In genomic region chr4:6574747-6575502, GRCh38 we compare ENCODE assay signal across 8 cellular contexts. TPM values are rescaled to one million over a fixed set of nuclear protein-coding genes. Genes with fewer than 3 reads are reported as not detected.
A peak's percentile ranks its signal among the peaks of the same experiment; 100 is the strongest.
DNase-seq lines count a peak whose midpoint lies in the region; ATAC-seq and TF ChIP-seq lines count a peak whose summit lies in the region.

MAN2B2 (plus strand) TSS chr4:6575189; CDS start chr4:6575211, 22 bp downstream.

- no peak within 1 kb of the TSS for H2AFZ ChIP-seq in OCI-LY1 (ENCODE audit: low read length)

- H3K4me3 ChIP-seq in OCI-LY1 (ENCODE audit: low read depth, low read length, poor library complexity, severe bottlenecking) (peak within 1 kb of the TSS; percentile 98), epithelial cell of esophagus (ENCODE audit: low read length) (peak within 1 kb of the TSS; percentile 70)

- in situ Hi-C loops in Caki2 (cut with HindIII; ENCODE audit: low pct_unique_long_range_greater_than_20kb, low sequenced_read_pairs): no loop called here

- DNase-seq in Caki2 (ENCODE audit: low read depth) (peak; percentile 58), HT-29 (ENCODE audit: low spot score) (peak; percentile 86), activated T-cell treated with anti-CD3 and anti-CD28 coated beads for 24 hours (ENCODE audit: low read depth) (peak; percentile 80), epithelial cell of esophagus (ENCODE audit: low read depth) (peak; percentile 78), mucosa of gallbladder (ENCODE audit: low spot score) (peak; percentile 88)
- DNase-seq in stimulated activated CD8-positive, alpha-beta memory T cell treated with anti-CD3 and anti-CD28 coated beads, Interleukin-4, amount 100 ng/mL, for 24 hours (ENCODE audit: low read depth): peak; percentile 80

- H3K27me3 ChIP-seq in OCI-LY1 (ENCODE audit: insufficient read depth, low read length): no peaks in the 10 kb centered on the region

- peak; percentile 62 for ATAC-seq in GM19468 (IDR thresholded peaks at IDR 0.05; ENCODE audit: extremely low read depth, unreplicated experiment)

- H3K9me3 ChIP-seq in OCI-LY1 (ENCODE audit: low read length): no peaks in the 10 kb centered on the region

- no peak for TF ChIP-seq CTCF in OCI-LY1 (IDR thresholded peaks at IDR 0.05; ENCODE audit: low read length)
- no peak for TF ChIP-seq CTCF in epithelial cell of esophagus (IDR thresholded peaks at IDR 0.05; ENCODE audit: insufficient read depth, low read depth, low read length, missing control alignments)

- peaks cover 18% of the 10 kb centered on the region for H3K36me3 ChIP-seq in OCI-LY1 (ENCODE audit: insufficient read depth, low read length)

- no peaks in the 10 kb centered on the region for H3F3A ChIP-seq in OCI-LY1 (ENCODE audit: insufficient read depth, low read length)

- no peak within 1 kb of the TSS for H3K27ac ChIP-seq in OCI-LY1 (ENCODE audit: low read depth, low read length, poor library complexity, severe bottlenecking)

- peak within 1 kb of the TSS; percentile 86 for H3K9ac ChIP-seq in OCI-LY1 (ENCODE audit: low read length)

- no peaks in the 10 kb centered on the region for H4K20me1 ChIP-seq in OCI-LY1 (ENCODE audit: insufficient read depth, low read length)

- H3K4me2 ChIP-seq in OCI-LY1 (ENCODE audit: low read length): peak within 1 kb of the TSS; percentile 87

- H3K9me2 ChIP-seq in OCI-LY1 (ENCODE audit: low read depth, low read length): no peaks in the 10 kb centered on the region

- H3K4me1 ChIP-seq in OCI-LY1 (ENCODE audit: insufficient read depth, low read length, severe bottlenecking): peaks cover 11% of the 10 kb centered on the region

- H3K79me2 ChIP-seq in OCI-LY1 (ENCODE audit: insufficient read depth, low read length): no peaks in the 10 kb centered on the region

RNA-seq across cellular contexts. Expression of gene MAN2B2, which starts in this region (rescaled TPM):
- 3.2 and 8.3 TPM in 2 replicates for total RNA-seq in Caki2 (2014; rRNA removed; shearing (Covaris generic); ENCODE audit: low replicate concordance)
- total RNA-seq in HT-29 (2014; rRNA removed; shearing (Covaris generic)): 24.8 and 28.5 TPM in 2 replicates
- 53.6 TPM for total RNA-seq in mucosa of gallbladder
